ENCODE assay signal across 38 cellular contexts in genomic region chr12:67400742-67401141, GRCh38.
"Had no signal": no experiment of that assay in that cellular context is flagged by ENCODE, and none has a peak within 500 bp of the region (broad histone marks: within the 10 kb centered on the region; RNA-seq: fewer than 3 reads in every experiment).

No MANE protein-coding gene starts in this region.

- H3K27ac ChIP-seq: adrenal gland, ascending aorta, body of pancreas, brain microvascular endothelial cell, breast epithelium, cardiac muscle cell had no signal

- H3K36me3 ChIP-seq: adrenal gland, ascending aorta, brain microvascular endothelial cell, breast epithelium, cardiac muscle cell had no signal

- H3K27me3 Mint-ChIP-seq: activated naive CD4-positive, alpha-beta T cell treated with anti-CD3 and anti-CD28 coated beads, Interleukin-2, amount 10 ng/mL, durations not matched to agents 7 days and 5 days; activated naive CD4-positive, alpha-beta T cell treated with anti-CD3 and anti-CD28 coated beads, Interleukin-2, amount 50 U/mL, for 24 hours; activated naive CD8-positive, alpha-beta T cell treated with anti-CD3 and anti-CD28 coated beads for 36 hours; activated naive CD8-positive, alpha-beta T cell treated with anti-CD3 and anti-CD28 coated beads, Interleukin-2, amount 10 ng/mL, durations not matched to agents 7 days and 5 days; activated naive CD8-positive, alpha-beta T cell treated with anti-CD3 and anti-CD28 coated beads, Interleukin-2, amount 50 U/mL, for 24 hours; activated T-helper 17 cell treated with anti-CD3 and anti-CD28 coated beads, Interleukin-2, amount 50 U/mL, for 72 hours; brain had no signal

- H3K9me3 Mint-ChIP-seq: activated naive CD8-positive, alpha-beta T cell treated with anti-CD3 and anti-CD28 coated beads, Interleukin-2, amount 50 U/mL, for 24 hours; central memory CD8-positive, alpha-beta T cell had no signal

- H3K4me3 ChIP-seq: adrenal gland, ascending aorta, body of pancreas, breast epithelium, cardiac muscle cell had no signal

- H3K4me1 ChIP-seq: adrenal gland, ascending aorta, body of pancreas, breast epithelium had no signal

- H3K9me3 ChIP-seq: adrenal gland, body of pancreas, breast epithelium had no signal

- H3K4me3 Mint-ChIP-seq: activated naive CD4-positive, alpha-beta T cell treated with anti-CD3 and anti-CD28 coated beads for 36 hours; activated naive CD4-positive, alpha-beta T cell treated with anti-CD3 and anti-CD28 coated beads, Interleukin-2, amount 10 ng/mL, durations not matched to agents 7 days and 5 days; activated naive CD4-positive, alpha-beta T cell treated with anti-CD3 and anti-CD28 coated beads, Interleukin-2, amount 50 U/mL, for 24 hours; activated naive CD8-positive, alpha-beta T cell; activated naive CD8-positive, alpha-beta T cell treated with anti-CD3 and anti-CD28 coated beads for 36 hours; activated naive CD8-positive, alpha-beta T cell treated with anti-CD3 and anti-CD28 coated beads, Interleukin-2, amount 10 ng/mL, durations not matched to agents 7 days and 5 days; activated naive CD8-positive, alpha-beta T cell treated with anti-CD3 and anti-CD28 coated beads, Interleukin-2, amount 50 U/mL, for 24 hours; activated T-cell treated with anti-CD3 and anti-CD28 coated beads, Interleukin-2, amount 50 U/mL, for 24 hours; activated T-cell treated with anti-CD3 and anti-CD28 coated beads, Interleukin-2, amount 50 U/mL, for 4 hours; activated T-cell treated with anti-CD3 and anti-CD28 coated beads, Interleukin-2, amount 50 U/mL, for 72 hours; activated T-helper 1 cell treated with anti-CD3 and anti-CD28 coated beads, Interleukin-12 subunit alpha, Interleukin-12 subunit beta, Interleukin-2, Interleukin-4 antibody, amounts not matched to agents 30 ng/mL and 10 ng/mL and 1 ng/mL, durations not matched to agents 14 hours and 24 hours and 36 hours; activated T-helper 17 cell treated with anti-CD3 and anti-CD28 coated beads, Interleukin-2, amount 50 U/mL, for 72 hours; brain; central memory CD8-positive, alpha-beta T cell had no signal

- H3K27ac Mint-ChIP-seq: activated naive CD4-positive, alpha-beta T cell treated with anti-CD3 and anti-CD28 coated beads for 36 hours; activated naive CD4-positive, alpha-beta T cell treated with anti-CD3 and anti-CD28 coated beads, Interleukin-2, amount 10 ng/mL, durations not matched to agents 7 days and 5 days; activated naive CD4-positive, alpha-beta T cell treated with anti-CD3 and anti-CD28 coated beads, Interleukin-2, amount 50 U/mL, for 24 hours; activated naive CD4-positive, alpha-beta T cell treated with anti-CD3 and anti-CD28 coated beads, Interleukin-2, amount 50 U/mL, for 72 hours; activated naive CD8-positive, alpha-beta T cell; activated naive CD8-positive, alpha-beta T cell treated with anti-CD3 and anti-CD28 coated beads for 36 hours; activated naive CD8-positive, alpha-beta T cell treated with anti-CD3 and anti-CD28 coated beads, Interleukin-2, amount 10 ng/mL, durations not matched to agents 7 days and 5 days; activated naive CD8-positive, alpha-beta T cell treated with anti-CD3 and anti-CD28 coated beads, Interleukin-2, amount 50 U/mL, for 24 hours; activated T-cell treated with anti-CD3 and anti-CD28 coated beads, Interleukin-2, amount 50 U/mL, for 24 hours; activated T-cell treated with anti-CD3 and anti-CD28 coated beads, Interleukin-2, amount 50 U/mL, for 72 hours; activated T-helper 1 cell treated with anti-CD3 and anti-CD28 coated beads, Interleukin-12 subunit alpha, Interleukin-12 subunit beta, Interleukin-2, Interleukin-4 antibody, amounts not matched to agents 30 ng/mL and 10 ng/mL and 1 ng/mL, durations not matched to agents 14 hours and 24 hours and 36 hours; activated T-helper 17 cell treated with anti-CD3 and anti-CD28 coated beads, Interleukin-2, amount 50 U/mL, for 72 hours; activated T-helper 2 cell treated with anti-CD3 and anti-CD28 coated beads, Interferon-gamma antibody, Interleukin-2, Interleukin-4, amounts not matched to agents 10 μg/mL and 5 μg/mL and 100 μg/mL, durations not matched to agents 14 hours and 24 hours and 36 hours; brain had no signal

- H3K27me3 ChIP-seq: adrenal gland, ascending aorta, body of pancreas, brain microvascular endothelial cell, breast epithelium, cardiac muscle cell had no signal

- H3K4me1 Mint-ChIP-seq: activated naive CD4-positive, alpha-beta T cell treated with anti-CD3 and anti-CD28 coated beads, Interleukin-2, amount 10 ng/mL, durations not matched to agents 7 days and 5 days; activated naive CD4-positive, alpha-beta T cell treated with anti-CD3 and anti-CD28 coated beads, Interleukin-2, amount 50 U/mL, for 24 hours; activated naive CD8-positive, alpha-beta T cell treated with anti-CD3 and anti-CD28 coated beads for 36 hours; activated naive CD8-positive, alpha-beta T cell treated with anti-CD3 and anti-CD28 coated beads, Interleukin-2, amount 10 ng/mL, durations not matched to agents 7 days and 5 days; activated naive CD8-positive, alpha-beta T cell treated with anti-CD3 and anti-CD28 coated beads, Interleukin-2, amount 50 U/mL, for 24 hours; activated T-helper 17 cell treated with anti-CD3 and anti-CD28 coated beads, Interleukin-2, amount 50 U/mL, for 72 hours; brain; central memory CD8-positive, alpha-beta T cell had no signal

- ATAC-seq: activated naive CD4-positive, alpha-beta T cell treated with anti-CD3 and anti-CD28 coated beads, Interleukin-2, amount 50 U/mL, for 72 hours; activated naive CD8-positive, alpha-beta T cell treated with anti-CD3 and anti-CD28 coated beads, Interleukin-2, amount 50 U/mL, for 24 hours; activated T-cell treated with anti-CD3 and anti-CD28 coated beads, Interleukin-2, amount 50 U/mL, for 4 hours; activated T-cell treated with anti-CD3 and anti-CD28 coated beads, Interleukin-2, amount 50 U/mL, for 72 hours; activated T-helper 17 cell treated with anti-CD3 and anti-CD28 coated beads, Interleukin-2, amount 50 U/mL, for 72 hours; body of pancreas had no signal

- H3K36me3 Mint-ChIP-seq: activated naive CD4-positive, alpha-beta T cell treated with anti-CD3 and anti-CD28 coated beads, Interleukin-2, amount 10 ng/mL, durations not matched to agents 7 days and 5 days; brain had no signal

- DNase-seq: activated effector memory CD4-positive, alpha-beta T cell treated with anti-CD3 and anti-CD28 coated beads, Interleukin-2, amount 50 U/mL, for 16 hours; activated effector memory CD4-positive, alpha-beta T cell treated with Interleukin-2 at 50 U/mL for 16 hours; activated gamma-delta T cell; activated gamma-delta T cell treated with Interleukin-2 at 50 U/mL for 16 hours; activated naive CD4-positive, alpha-beta T cell; activated naive CD4-positive, alpha-beta T cell treated with anti-CD3 and anti-CD28 coated beads for 36 hours; activated naive CD4-positive, alpha-beta T cell treated with anti-CD3 and anti-CD28 coated beads, Interleukin-2, amount 10 ng/mL, durations not matched to agents 7 days and 5 days; activated naive CD4-positive, alpha-beta T cell treated with anti-CD3 and anti-CD28 coated beads, Interleukin-2, amount 50 U/mL, for 16 hours; activated naive CD4-positive, alpha-beta T cell treated with Interleukin-2 at 50 U/mL for 16 hours; activated naive CD8-positive, alpha-beta T cell treated with anti-CD3 and anti-CD28 coated beads for 36 hours; activated naive CD8-positive, alpha-beta T cell treated with anti-CD3 and anti-CD28 coated beads, Interleukin-2, amount 10 ng/mL, durations not matched to agents 7 days and 5 days; activated naive CD8-positive, alpha-beta T cell treated with anti-CD3 and anti-CD28 coated beads, Interleukin-2, amount 50 U/mL, for 24 hours; activated T-cell treated with anti-CD3 and anti-CD28 coated beads, Interleukin-2, amount 50 U/mL, for 1 hour; activated T-cell treated with anti-CD3 and anti-CD28 coated beads, Interleukin-2, amount 50 U/mL, for 24 hours; activated T-cell treated with anti-CD3 and anti-CD28 coated beads, Interleukin-2, amount 50 U/mL, for 4 hours; activated T-cell treated with anti-CD3 and anti-CD28 coated beads, Interleukin-2, amount 50 U/mL, for 48 hours; activated T-cell treated with anti-CD3 and anti-CD28 coated beads, Interleukin-2, amount 50 U/mL, for 72 hours; adrenal gland; amniotic stem cell; amygdala; anterior cingulate cortex; aorta; body of pancreas; brain microvascular endothelial cell; caudate nucleus; central memory CD4-positive, alpha-beta T cell; cerebellar nuclear complex had no signal
